In the genomic region with DNA sequence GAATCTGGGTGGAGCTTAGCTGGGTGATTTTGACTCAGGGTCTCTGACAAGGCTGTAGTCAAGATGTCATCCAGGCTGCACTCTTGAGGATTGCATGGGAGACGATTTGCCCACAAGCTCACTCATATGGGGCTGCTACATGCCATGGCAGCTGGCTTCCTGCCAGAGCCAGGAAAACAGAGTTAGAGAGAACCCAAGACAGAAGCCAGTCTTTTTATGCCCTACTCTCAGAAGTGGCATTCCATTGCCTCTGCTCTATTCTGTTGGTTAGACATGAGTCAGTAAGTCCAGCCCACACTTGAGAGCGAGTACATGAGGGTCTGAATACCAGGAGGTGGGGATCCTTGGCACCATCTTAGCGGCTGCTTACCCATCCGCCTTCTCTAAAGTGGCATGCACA, we compare ENCODE assay signal across 18 cellular contexts.
"Had no signal": no experiment of that assay in that cellular context is flagged by ENCODE, and none has a peak within 500 bp of the region (broad histone marks: within the 10 kb centered on the region; RNA-seq: fewer than 3 reads in every experiment).

No MANE protein-coding gene starts in this region.

- H3K36me3 ChIP-seq: adrenal gland, pancreas, tibial artery had no signal

- H3K27ac ChIP-seq: adrenal gland, body of pancreas, pancreas, tibial artery had no signal

- H3K27me3 ChIP-seq: adrenal gland, body of pancreas, pancreas, tibial artery had no signal

- DNase-seq: activated CD4-positive, alpha-beta T cell treated with anti-CD3 and anti-CD28 coated beads, Interleukin-2, amount 10 ng/mL, durations not matched to agents 24 days and 14 days; activated CD4-positive, CD25-positive, alpha-beta regulatory T cell; activated CD8-positive, alpha-beta memory T cell treated with anti-CD3 and anti-CD28 coated beads for 24 hours; activated naive CD4-positive, alpha-beta T cell treated with anti-CD3 and anti-CD28 coated beads for 36 hours; central memory CD4-positive, alpha-beta T cell; cortex of kidney; effector CD4-positive, alpha-beta T cell; head of caudate nucleus; immature natural killer cell; naive thymus-derived CD4-positive, alpha-beta T cell; pancreas; stimulated activated CD4-positive, alpha-beta T cell treated with anti-CD3 and anti-CD28 coated beads, Interleukin-12 subunit alpha, Interleukin-12 subunit beta, amount 100 ng/mL, for 4 hours; stimulated activated CD4-positive, alpha-beta T cell treated with anti-CD3 and anti-CD28 coated beads, Interleukin-2, amount 100 ng/mL, for 24 hours; T-helper 2 cell; tibial artery had no signal

- H3K9me3 Mint-ChIP-seq: activated CD4-positive, alpha-beta T cell treated with anti-CD3 and anti-CD28 coated beads, Interleukin-2, amount 10 ng/mL, durations not matched to agents 24 days and 14 days; activated naive CD4-positive, alpha-beta T cell treated with anti-CD3 and anti-CD28 coated beads for 36 hours; immature natural killer cell; naive thymus-derived CD4-positive, alpha-beta T cell had no signal

- H3K4me1 ChIP-seq: tibial artery had no signal

- H3K27ac Mint-ChIP-seq: activated CD4-positive, alpha-beta T cell treated with anti-CD3 and anti-CD28 coated beads, Interleukin-2, amount 10 ng/mL, durations not matched to agents 24 days and 14 days; activated naive CD4-positive, alpha-beta T cell treated with anti-CD3 and anti-CD28 coated beads for 36 hours had no signal

- ATAC-seq: body of pancreas; naive thymus-derived CD4-positive, alpha-beta T cell; pancreas had no signal

- H3K27me3 Mint-ChIP-seq: activated CD4-positive, alpha-beta T cell treated with anti-CD3 and anti-CD28 coated beads, Interleukin-2, amount 10 ng/mL, durations not matched to agents 24 days and 14 days; naive thymus-derived CD4-positive, alpha-beta T cell had no signal

- H3K4me3 Mint-ChIP-seq: activated CD4-positive, alpha-beta T cell treated with anti-CD3 and anti-CD28 coated beads, Interleukin-2, amount 10 ng/mL, durations not matched to agents 24 days and 14 days; activated naive CD4-positive, alpha-beta T cell treated with anti-CD3 and anti-CD28 coated beads for 36 hours; immature natural killer cell; naive thymus-derived CD4-positive, alpha-beta T cell had no signal

- H3K4me3 ChIP-seq: adrenal gland, body of pancreas, lung, pancreas, tibial artery had no signal

- H3K9me3 ChIP-seq: adrenal gland, body of pancreas, pancreas, tibial artery had no signal
